11 cellular contexts compared by ENCODE assay signal in genomic region chr5:174503461-174504265, GRCh38.
DNase-seq lines count a peak whose midpoint lies in the region; ATAC-seq, FAIRE-seq and TF ChIP-seq lines count a peak whose summit lies in the region.
"Had no signal": no experiment of that assay in that cellular context is flagged by ENCODE, and none has a peak within 500 bp of the region (broad histone marks: within the 10 kb centered on the region; RNA-seq: fewer than 3 reads in every experiment).

No MANE protein-coding gene starts in this region.

- FAIRE-seq in HTR-8/SVneo (lab: Jason Lieb, UNC), result peak; percentile 52

- peak; percentile 99 for DNase-seq in A172 (ENCODE audit: low spot score)
- peak; percentile 74 for DNase-seq in HTR-8/SVneo (ENCODE audit: insufficient read length, low spot score)
- peak in 46 of 51 donors; percentile 4 to 91 (median 48) for DNase-seq in hypothalamus (lab: John Stamatoyannopoulos, UW)
- DNase-seq in immature natural killer cell, result no peak
- no peak for DNase-seq in NCI-H446 treated with DMSO at 0.1 percent for 48 hours (lab: John Stamatoyannopoulos, UW)
- DNase-seq: CD4-positive, CD25-positive, alpha-beta regulatory T cell; SHP77; stimulated activated CD4-positive, alpha-beta T cell treated with anti-CD3 and anti-CD28 coated beads, Interleukin-12 subunit alpha, Interleukin-12 subunit beta, amount 100 ng/mL, for 4 hours had no signal

- H3K4me3 Mint-ChIP-seq in immature natural killer cell, result no peak overlapping the region
- H3K4me3 Mint-ChIP-seq: CD4-positive, CD25-positive, alpha-beta regulatory T cell had no signal

- no peaks in the 10 kb centered on the region for H3K4me1 Mint-ChIP-seq in immature natural killer cell

- no peak for TF ChIP-seq CTCF in WI38 (IDR thresholded peaks at IDR 0.05; ENCODE audit: low read depth, low read length)

- no peak for ATAC-seq in GM21528 (IDR thresholded peaks at IDR 0.05; ENCODE audit: low FRiP score, unreplicated experiment)
- ATAC-seq in GM18517 (IDR thresholded peaks at IDR 0.05; ENCODE audit: unreplicated experiment), result no peak

- H3K9me3 Mint-ChIP-seq in immature natural killer cell, result peaks cover 0 to 8% (median 6%) of the 10 kb centered on the region in 6 donors

- H3K27me3 Mint-ChIP-seq in immature natural killer cell (ENCODE audit: low read depth in 3 of 3), result peaks cover 0 to 7% (median 6%) of the 10 kb centered on the region in 3 donors

- peak overlapping the region; percentile 48 for H3K4me3 ChIP-seq in WI38 (ENCODE audit: low read depth, low read length)

- no peaks in the 10 kb centered on the region for H3K36me3 Mint-ChIP-seq in immature natural killer cell
- H3K36me3 Mint-ChIP-seq: CD4-positive, CD25-positive, alpha-beta regulatory T cell had no signal

- H3K27ac Mint-ChIP-seq in immature natural killer cell, result no peak overlapping the region
- H3K27ac Mint-ChIP-seq: CD4-positive, CD25-positive, alpha-beta regulatory T cell had no signal

Comparison
In these comparisons a context has a peak if more than half of its experiments do, and no peak if none do; other contexts are left out.
1. DNase-seq: peak in A172 (single experiment), HTR-8/SVneo (single experiment) and hypothalamus (46 of 51); none in immature natural killer cell (0 of 3) and NCI-H446 treated with DMSO at 0.1 percent for 48 hours (single experiment).